16 cellular contexts compared by ENCODE assay signal in the genomic region with DNA sequence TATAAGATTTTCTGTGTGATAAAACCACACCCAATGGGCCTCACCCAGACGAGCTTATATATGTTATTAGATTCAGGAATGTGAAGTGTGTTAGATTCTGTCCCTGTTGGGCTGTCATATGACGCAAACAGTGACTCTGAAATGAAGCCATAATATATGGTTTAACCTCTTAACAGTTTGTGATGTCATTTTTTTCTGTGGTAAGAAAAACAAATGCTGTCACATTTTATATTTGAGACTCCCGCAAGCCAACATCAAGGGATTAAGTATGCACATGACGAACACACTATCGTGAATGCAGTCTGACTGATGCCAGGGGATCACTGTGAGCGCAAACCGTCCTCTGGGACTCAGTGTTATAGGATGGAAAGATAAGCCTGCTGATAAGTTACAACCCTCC.
DNase-seq lines count a peak whose midpoint lies in the region; ATAC-seq, FAIRE-seq and TF ChIP-seq lines count a peak whose summit lies in the region.
"Had no signal": no experiment of that assay in that cellular context is flagged by ENCODE, and none has a peak within 500 bp of the region (broad histone marks: within the 10 kb centered on the region; RNA-seq: fewer than 3 reads in every experiment).

No MANE protein-coding gene starts in this region.

- H3K9me3 ChIP-seq in HepG2 (ENCODE audit: low read length) (no peaks in the 10 kb centered on the region), right lobe of liver (no peaks in the 10 kb centered on the region), neural cell (ENCODE audit: low read length) (no peaks in the 10 kb centered on the region)

- H3K4me1 Mint-ChIP-seq in type B pancreatic cell (ENCODE audit: unreplicated experiment) = peaks cover 11% of the 10 kb centered on the region
- H3K4me1 Mint-ChIP-seq: CD4-positive, CD25-positive, alpha-beta regulatory T cell had no signal

- no peaks in the 10 kb centered on the region for H3K36me3 Mint-ChIP-seq in type B pancreatic cell
- H3K36me3 Mint-ChIP-seq: CD4-positive, CD25-positive, alpha-beta regulatory T cell had no signal

- H3K4me1 ChIP-seq in HepG2 (ENCODE audit: insufficient read depth, low read length) = no peaks in the 10 kb centered on the region
- no peaks in the 10 kb centered on the region for H3K4me1 ChIP-seq in right lobe of liver
- H3K4me1 ChIP-seq: BLaER1 treated with 17β-estradiol and CSF1 and Interleukin-3, amounts not matched to agents 10 nM and 100 nM had no signal

- no peak for TF ChIP-seq EP300 in HepG2 (IDR thresholded peaks at IDR 0.05; ENCODE audit: low read depth in 2 of 2, low read length in 2 of 2)
- TF ChIP-seq EP300 in HepG2 (CRISPR knock-in tag; IDR thresholded peaks at IDR 0.05; ENCODE audit: borderline replicate concordance) = no peak
- no peak for TF ChIP-seq EP300 in neural cell (conservative IDR thresholded peaks at IDR 0.05; ENCODE audit: poor library complexity, severe bottlenecking)

- H3K36me3 ChIP-seq in HepG2 (replicated peaks in 1 of 2; ENCODE audit: control insufficient read depth in 1 of 2, insufficient read depth in 2 of 2, low read length in 2 of 2) = no peaks in the 10 kb centered on the region
- H3K36me3 ChIP-seq in right lobe of liver = no peaks in the 10 kb centered on the region
- H3K36me3 ChIP-seq in neural cell (ENCODE audit: insufficient read depth, low read length) = no peaks in the 10 kb centered on the region
- H3K36me3 ChIP-seq: BLaER1 treated with 17β-estradiol and CSF1 and Interleukin-3, amounts not matched to agents 10 nM and 100 nM had no signal

- no peak for TF ChIP-seq CTCF in HepG2 (CRISPR knock-in tag; IDR thresholded peaks at IDR 0.05)
- no peak for TF ChIP-seq CTCF in right lobe of liver (IDR thresholded peaks at IDR 0.05)
- no peak for TF ChIP-seq CTCF in neural cell (IDR thresholded peaks at IDR 0.05; ENCODE audit: poor library complexity, severe bottlenecking)
- no peak for TF ChIP-seq CTCF in type B pancreatic cell (conservative IDR thresholded peaks at IDR 0.05)

- no peaks in the 10 kb centered on the region for H3F3A ChIP-seq in neural cell (ENCODE audit: insufficient read depth, low read length, poor library complexity, severe bottlenecking)

- DNase-seq in HepG2 (ENCODE audit: low spot score) (no peak), right lobe of liver (no peak), amniotic epithelial cell (ENCODE audit: low read depth) (peak; percentile 24), type B pancreatic cell (ENCODE audit: extremely low spot score, unreplicated experiment) (no peak), middle frontal gyrus (ENCODE audit: extremely low spot score, low spot score) (no peak), urothelium cell line (ENCODE audit: low spot score) (no peak), NCI-H446 treated with DMSO at 0.1 percent for 48 hours (lab: John Stamatoyannopoulos, UW) (no peak)
- DNase-seq: ACHN; CD4-positive, CD25-positive, alpha-beta regulatory T cell; DMS79; GM23248; H7 had no signal

- no peaks in the 10 kb centered on the region for H3K27me3 ChIP-seq in HepG2 (ENCODE audit: control insufficient read depth in 1 of 2, insufficient read depth in 2 of 2, low read length in 2 of 2)
- H3K27me3 ChIP-seq in right lobe of liver = peaks cover 0 to 3% of the 10 kb centered on the region in 2 donors
- peaks cover 31% of the 10 kb centered on the region for H3K27me3 ChIP-seq in neural cell (ENCODE audit: insufficient read depth, low read depth, low read length)
- H3K27me3 ChIP-seq: BLaER1 treated with 17β-estradiol and CSF1 and Interleukin-3, amounts not matched to agents 10 nM and 100 nM had no signal

- TF ChIP-seq RAD21 in HepG2 (CRISPR knock-in tag; IDR thresholded peaks at IDR 0.05) (no peak), neural cell (conservative IDR thresholded peaks at IDR 0.05) (no peak)

- H3K27ac Mint-ChIP-seq in type B pancreatic cell = peak overlapping the region; percentile 71
- H3K27ac Mint-ChIP-seq: CD4-positive, CD25-positive, alpha-beta regulatory T cell had no signal

- no TSS peak for BruUV-seq in HepG2 (replicated peaks; lab: Mats Ljungman, UMichigan)

- intact Hi-C loops in HepG2 (cut with micrococcal nuclease; ENCODE audit: unreplicated experiment) (no loop called here), right lobe of liver (cut with DNase I) (no loop called here)

- WGBS in HepG2 (ENCODE audit: low lambda C conversion rate) = 5% methylated on average over 7 of the region's 7 CpGs
- WGBS in right lobe of liver (ENCODE audit: insufficient coverage, low coverage, low lambda C conversion rate, missing lambda C conversion rate) = 65% methylated on average over 7 of the region's 7 CpGs

- no peak overlapping the region for H3K9ac ChIP-seq in HepG2 (ENCODE audit: insufficient read depth, low read depth, low read length)
- no peak overlapping the region for H3K9ac ChIP-seq in neural cell (ENCODE audit: low read length)
- H3K9ac ChIP-seq: BLaER1 treated with 17β-estradiol and CSF1 and Interleukin-3, amounts not matched to agents 10 nM and 100 nM; GM23248 had no signal

- in situ Hi-C loops in HepG2 (cut with HindIII; ENCODE audit: extremely low pct_ligation_motif_present, low pct_unique_long_range_greater_than_20kb) = no loop called here

- H3K4me2 ChIP-seq in HepG2 (ENCODE audit: low read depth, low read length) (no peak overlapping the region), neural cell (ENCODE audit: low read length) (no peak overlapping the region)
- H3K4me2 ChIP-seq: BLaER1 treated with 17β-estradiol and CSF1 and Interleukin-3, amounts not matched to agents 10 nM and 100 nM had no signal

- TF ChIP-seq POLR2A in HepG2 (IDR thresholded peaks at IDR 0.05; ENCODE audit: insufficient read depth in 1 of 2, low read depth in 2 of 2, low read length in 2 of 2) (no peak), right lobe of liver (IDR thresholded peaks at IDR 0.05) (no peak)

- ATAC-seq in HepG2 (no peak), right lobe of liver (no peak)

- no peaks in the 10 kb centered on the region for H3K9me2 ChIP-seq in neural cell (ENCODE audit: insufficient read depth, low read length)

- no peak overlapping the region for H3K4me3 Mint-ChIP-seq in type B pancreatic cell
- H3K4me3 Mint-ChIP-seq: CD4-positive, CD25-positive, alpha-beta regulatory T cell had no signal

- H3K9me3 Mint-ChIP-seq in type B pancreatic cell = no peaks in the 10 kb centered on the region

- H3K27me3 Mint-ChIP-seq in type B pancreatic cell = peaks cover 47% of the 10 kb centered on the region

- no peak overlapping the region for H2AFZ ChIP-seq in HepG2 (ENCODE audit: low read length)
- no peak overlapping the region for H2AFZ ChIP-seq in neural cell (ENCODE audit: low read depth, low read length)
- H2AFZ ChIP-seq: GM23248 had no signal

- FAIRE-seq in HepG2 (lab: Jason Lieb, UNC) (no peak), urothelium cell line (lab: Jason Lieb, UNC) (no peak)
- FAIRE-seq: GM18507 had no signal

- H3K4me3 ChIP-seq in HepG2 (replicated peaks in 1 of 3; ENCODE audit: insufficient read depth in 1 of 3, low read depth in 2 of 3, low read length in 3 of 3) (no peak overlapping the region), right lobe of liver (no peak overlapping the region), neural cell (ENCODE audit: low read length) (peak overlapping the region; percentile 24)
- H3K4me3 ChIP-seq: BLaER1 treated with 17β-estradiol and CSF1 and Interleukin-3, amounts not matched to agents 10 nM and 100 nM; GM12878; GM23248 had no signal

- CTCF ChIA-PET in HepG2 (lab: Yijun Ruan, JAX; ENCODE audit: low intra/inter-chr PET ratio, low total read pairs) = no interaction called here

- H3K79me2 ChIP-seq in HepG2 (ENCODE audit: insufficient read depth, low read length) = no peaks in the 10 kb centered on the region
- H3K79me2 ChIP-seq in neural cell (replicated peaks; ENCODE audit: insufficient read depth, low read length) = no peaks in the 10 kb centered on the region

- H3K27ac ChIP-seq in HepG2 (ENCODE audit: extremely low read length, insufficient read depth, low read length) (no peak overlapping the region), right lobe of liver (no peak overlapping the region), neural cell (ENCODE audit: low read length) (peak overlapping the region; percentile 30)
- H3K27ac ChIP-seq: BLaER1 treated with 17β-estradiol and CSF1 and Interleukin-3, amounts not matched to agents 10 nM and 100 nM; GM23248 had no signal

- H4K20me1 ChIP-seq in HepG2 (ENCODE audit: insufficient read depth, low read length) (no peaks in the 10 kb centered on the region), neural cell (ENCODE audit: insufficient read depth) (no peaks in the 10 kb centered on the region)
- H4K20me1 ChIP-seq: BLaER1 treated with 17β-estradiol and CSF1 and Interleukin-3, amounts not matched to agents 10 nM and 100 nM had no signal

- POLR2A ChIA-PET in HepG2 (lab: Yijun Ruan, JAX) = no interaction called here

TF ChIP-seq in HepG2, 621 proteins besides CTCF, POLR2A, EP300 and RAD21:
- TF ChIP-seq ZNF598 (CRISPR knock-in tag; IDR thresholded peaks at IDR 0.05; ENCODE audit: borderline replicate concordance) (no peak), THAP7 (CRISPR knock-in tag; IDR thresholded peaks at IDR 0.05) (no peak), CREB1 (IDR thresholded peaks at IDR 0.05) (peak; percentile 69; the same call in 1 of the 2 replicates), CREB1 (CRISPR knock-in tag; IDR thresholded peaks at IDR 0.05) (no peak)

TF ChIP-seq in neural cell, 6 proteins besides CTCF, POLR2A, EP300 and RAD21:
- TF ChIP-seq POLR2AphosphoS5 (IDR thresholded peaks at IDR 0.05) = peak; percentile 66
- TF ChIP-seq EZH2 (IDR thresholded peaks at IDR 0.05; ENCODE audit: borderline replicate concordance, insufficient read depth, low read length, poor library complexity, severe bottlenecking) = no peak
